22 cellular contexts compared by ENCODE assay signal in genomic region chr14:60665178-60665555, GRCh38. TPM values are rescaled to one million over a fixed set of nuclear protein-coding genes. Genes with fewer than 3 reads are reported as not detected.
DNase-seq lines count a peak whose midpoint lies in the region; FAIRE-seq and TF ChIP-seq lines count a peak whose summit lies in the region.
"Had no signal": no experiment of that assay in that cellular context is flagged by ENCODE, and none has a peak within 500 bp of the region (broad histone marks: within the 10 kb centered on the region; RNA-seq: fewer than 3 reads in every experiment).

No MANE protein-coding gene starts in this region.

- peaks cover 7% of the 10 kb centered on the region for H3K9me3 Mint-ChIP-seq in nephron

- peaks cover 5% of the 10 kb centered on the region for H3K27me3 Mint-ChIP-seq in nephron (ENCODE audit: low read depth)

- peak overlapping the region; percentile 38 to 85 (median 74) for H3K27ac Mint-ChIP-seq in nephron

- H3K4me3 Mint-ChIP-seq in nephron: peak overlapping the region in 2 of 3 experiments; percentile 19 to 45

- FAIRE-seq in HTR-8/SVneo (lab: Jason Lieb, UNC) (no peak), GM12891 (lab: Jason Lieb, UNC) (no peak)
- FAIRE-seq: G401.6, GM19239 had no signal

- no peak for TF ChIP-seq CTCF in nephron (IDR thresholded peaks at IDR 0.05; ENCODE audit: unreplicated experiment in 3 of 3)

- DNase-seq in DMS153 treated with DMSO at 0.1 percent for 48 hours (lab: John Stamatoyannopoulos, UW; ENCODE audit: unreplicated experiment) (peak; percentile 63), NCI-H1092 (lab: John Stamatoyannopoulos, UW) (peak; percentile 29), NCI-H748 (lab: John Stamatoyannopoulos, UW; ENCODE audit: unreplicated experiment) (peak; percentile 93), HTR-8/SVneo (ENCODE audit: insufficient read length, low spot score) (no peak), GM12891 (ENCODE audit: insufficient read length, low spot score) (no peak), NCI-H128 (lab: John Stamatoyannopoulos, UW; ENCODE audit: unreplicated experiment) (no peak)
- DNase-seq: activated CD4-positive, alpha-beta T cell treated with anti-CD3 and anti-CD28 coated beads, Interleukin-2, amount 50 U/mL, for 4 hours; activated gamma-delta T cell; adrenal gland; Caco-2; dermis blood vessel endothelial cell; GM23248; lower lobe of right lung; NCI-H2171 treated with DMSO at 0.1 percent for 48 hours; occipital lobe; Right ventricle myocardium superior; stimulated activated CD4-positive, alpha-beta T cell treated with anti-CD3 and anti-CD28 coated beads, Interleukin-2, amount 100 ng/mL, for 24 hours; stimulated activated naive CD8-positive, alpha-beta T cell treated with anti-CD3 and anti-CD28 coated beads, Interleukin-15, Interleukin-2, amounts not matched to agents 100 U/mL and 50 U/mL, for 24 hours; T-helper 2 cell had no signal

- TF ChIP-seq POLR2A in GM12891 (IDR thresholded peaks at IDR 0.05; ENCODE audit: low read depth, low read length): no peak

- H3K36me3 Mint-ChIP-seq in nephron (ENCODE audit: low read depth): no peaks in the 10 kb centered on the region

- peaks cover 17% of the 10 kb centered on the region for H3K4me1 Mint-ChIP-seq in nephron

TF ChIP-seq in GM12891, 5 proteins besides CTCF, POLR2A, EP300 and RAD21:
- TF ChIP-seq POLR2AphosphoS5 (IDR thresholded peaks at IDR 0.05; ENCODE audit: low read depth, low read length) (no peak), SPI1 (IDR thresholded peaks at IDR 0.05; ENCODE audit: low read depth, low read length) (no peak), TAF1 (IDR thresholded peaks at IDR 0.05; ENCODE audit: low read depth, low read length) (no peak), PAX5 (IDR thresholded peaks at IDR 0.05; ENCODE audit: insufficient read depth, low read length, severe bottlenecking) (no peak), POU2F2 (IDR thresholded peaks at IDR 0.05; ENCODE audit: low read depth, low read length) (no peak)

RNA-seq across cellular contexts. Expression of gene SIX1, which starts 15.9 kb away (rescaled TPM):
- not detected for polyA plus RNA-seq in GM12891 (2012; ENCODE audit: low read depth, missing spikeins)

RNA-seq across cellular contexts. Expression of gene SIX4, which starts 59.0 kb away (rescaled TPM):
- polyA plus RNA-seq in GM12891 (2012; ENCODE audit: low read depth, missing spikeins): 0.10 TPM

Comparison
In these comparisons a context has a peak if more than half of its experiments do, and no peak if none do; other contexts are left out.
1. DNase-seq: peak in DMS153 treated with DMSO at 0.1 percent for 48 hours (single experiment), NCI-H1092 (single experiment) and NCI-H748 (single experiment); none in HTR-8/SVneo (single experiment), GM12891 (single experiment) and NCI-H128 (single experiment).